ENCODE assay signal across 1 cellular context in genomic region chr13:31452525-31452924, GRCh38.
TF ChIP-seq lines count a peak whose summit lies in the region.

No MANE protein-coding gene starts in this region.

TF ChIP-seq in GM23338, 12 proteins besides CTCF, POLR2A, EP300 and RAD21 (continued from another document):
- TF ChIP-seq REST (IDR thresholded peaks at IDR 0.05; ENCODE audit: unreplicated experiment) (no peak), ZNF114 (CRISPR knock-in tag; IDR thresholded peaks at IDR 0.05) (no peak), POLR2AphosphoS5 (IDR thresholded peaks at IDR 0.05; ENCODE audit: low read depth) (no peak), EZH2 (IDR thresholded peaks at IDR 0.05; ENCODE audit: low read depth, unreplicated experiment) (no peak), JUNB (IDR thresholded peaks at IDR 0.05; ENCODE audit: unreplicated experiment) (no peak), CREB1 (CRISPR knock-in tag; IDR thresholded peaks at IDR 0.05; ENCODE audit: low read depth) (no peak)
